In the genomic region with DNA sequence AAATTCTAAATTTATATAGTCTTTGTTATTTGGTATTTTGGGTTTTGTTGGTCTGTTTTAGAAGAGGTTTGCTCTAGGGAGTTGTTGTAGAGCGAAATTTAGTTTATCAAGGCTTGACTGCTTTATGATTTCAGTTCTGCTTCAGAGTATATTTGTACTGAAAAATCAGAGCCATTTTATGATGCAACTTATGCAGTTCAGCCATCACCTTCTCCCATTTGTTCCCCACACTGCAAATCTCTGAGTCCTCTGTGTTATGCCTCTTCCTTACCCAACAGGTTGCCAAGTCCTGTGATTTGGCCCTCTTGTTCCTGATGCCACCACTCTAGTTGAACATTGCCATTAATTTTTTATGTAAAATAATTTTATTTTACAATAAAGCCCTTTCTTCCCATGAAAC, we compare ENCODE assay signal across 23 cellular contexts.
DNase-seq lines count a peak whose midpoint lies in the region; ATAC-seq and TF ChIP-seq lines count a peak whose summit lies in the region.
"Had no signal": no experiment of that assay in that cellular context is flagged by ENCODE, and none has a peak within 500 bp of the region (broad histone marks: within the 10 kb centered on the region; RNA-seq: fewer than 3 reads in every experiment).

No MANE protein-coding gene starts in this region.

- peaks cover 40% of the 10 kb centered on the region for H3K4me1 Mint-ChIP-seq in GM23338
- H3K4me1 Mint-ChIP-seq in activated naive CD8-positive, alpha-beta T cell (ENCODE audit: low read depth) = peaks cover 76% of the 10 kb centered on the region
- H3K4me1 Mint-ChIP-seq in progenitor cell of endocrine pancreas (ENCODE audit: low read depth) = peaks cover 32% of the 10 kb centered on the region

- H3K9me3 Mint-ChIP-seq in GM23338 (no peaks in the 10 kb centered on the region), progenitor cell of endocrine pancreas (ENCODE audit: low read depth) (no peaks in the 10 kb centered on the region)
- H3K9me3 Mint-ChIP-seq in activated naive CD8-positive, alpha-beta T cell (ENCODE audit: low read depth) = no peaks in the 10 kb centered on the region
- H3K9me3 Mint-ChIP-seq: CD4-positive, CD25-positive, alpha-beta regulatory T cell had no signal

- peak; percentile 30 for DNase-seq in activated CD8-positive, alpha-beta memory T cell treated with anti-CD3 and anti-CD28 coated beads, Interleukin-2, amount 50 U/mL, for 48 hours
- DNase-seq in activated CD8-positive, alpha-beta memory T cell treated with anti-CD3 and anti-CD28 coated beads for 24 hours = no peak
- DNase-seq in GM23338 (ENCODE audit: low spot score) (no peak), progenitor cell of endocrine pancreas (ENCODE audit: low spot score, unreplicated experiment) (no peak), GOT3 (lab: John Stamatoyannopoulos, UW) (no peak), SHP77 (lab: John Stamatoyannopoulos, UW) (no peak)
- DNase-seq: CD4-positive, CD25-positive, alpha-beta regulatory T cell; DMS153; effector CD4-positive, alpha-beta T cell; esophagus squamous epithelium; GDM1; KBM-7; kidney; NCI-H1694; NCI-H748 treated with DMSO at 0.1 percent for 48 hours; PC-9; right cardiac atrium; stimulated activated CD4-positive, alpha-beta T cell treated with anti-CD3 and anti-CD28 coated beads, Interleukin-15, amount 100 ng/mL, for 24 hours; T-helper 9 cell had no signal

- no peaks in the 10 kb centered on the region; the same call in 1 of the 2 replicates for H3F3A ChIP-seq in GM23338 (replicated peaks; ENCODE audit: low read depth)

- H3K27me3 ChIP-seq in GM23338 (ENCODE audit: insufficient read depth) = no peaks in the 10 kb centered on the region
- H3K27me3 ChIP-seq: esophagus squamous epithelium, SJSA1, vagina had no signal

- H3K79me2 ChIP-seq in GM23338 (replicated peaks; ENCODE audit: insufficient read depth) = peaks cover 90% of the 10 kb centered on the region

- H3K36me3 Mint-ChIP-seq in GM23338 (ENCODE audit: low read depth) (no peaks in the 10 kb centered on the region), progenitor cell of endocrine pancreas (ENCODE audit: insufficient read depth) (no peaks in the 10 kb centered on the region)
- H3K36me3 Mint-ChIP-seq in activated naive CD8-positive, alpha-beta T cell = no peaks in the 10 kb centered on the region

- H3K4me3 ChIP-seq in GM23338 = no peak overlapping the region
- H3K4me3 ChIP-seq: esophagus squamous epithelium, PC-9, SJSA1, vagina had no signal

- H3K4me1 ChIP-seq in GM23338 (ENCODE audit: insufficient read depth) = peaks cover 17% of the 10 kb centered on the region

- H3K27ac Mint-ChIP-seq in GM23338 (peak overlapping the region; percentile 54), progenitor cell of endocrine pancreas (peak overlapping the region; percentile 57)
- H3K27ac Mint-ChIP-seq in activated naive CD8-positive, alpha-beta T cell = peak overlapping the region; percentile 58
- H3K27ac Mint-ChIP-seq: CD4-positive, CD25-positive, alpha-beta regulatory T cell had no signal

- no peak overlapping the region for H2AFZ ChIP-seq in GM23338
- H2AFZ ChIP-seq: PC-9 had no signal

- ATAC-seq in GM23338 (no peak), HG02938 (IDR thresholded peaks at IDR 0.05; ENCODE audit: unreplicated experiment) (no peak)
- ATAC-seq: right cardiac atrium had no signal

- H3K4me3 Mint-ChIP-seq in GM23338 = no peak overlapping the region
- H3K4me3 Mint-ChIP-seq in activated naive CD8-positive, alpha-beta T cell = no peak overlapping the region
- H3K4me3 Mint-ChIP-seq in progenitor cell of endocrine pancreas (ENCODE audit: low read depth) = no peak overlapping the region
- H3K4me3 Mint-ChIP-seq: CD4-positive, CD25-positive, alpha-beta regulatory T cell had no signal

- no peak overlapping the region for H3K27ac ChIP-seq in GM23338 (ENCODE audit: low read depth)
- H3K27ac ChIP-seq: esophagus squamous epithelium, PC-9, SJSA1, vagina had no signal

- TF ChIP-seq CTCF in GM23338 (conservative IDR thresholded peaks at IDR 0.05; ENCODE audit: low read depth in 2 of 2) = no peak
- TF ChIP-seq CTCF in progenitor cell of endocrine pancreas (IDR thresholded peaks at IDR 0.05; ENCODE audit: unreplicated experiment) = no peak

- no peaks in the 10 kb centered on the region for H3K36me3 ChIP-seq in GM23338 (ENCODE audit: insufficient read depth)
- H3K36me3 ChIP-seq: esophagus squamous epithelium, SJSA1, vagina had no signal

- no peaks in the 10 kb centered on the region for H3K9me2 ChIP-seq in GM23338 (ENCODE audit: insufficient read depth)

- H3K27me3 Mint-ChIP-seq in GM23338 (ENCODE audit: insufficient read depth, low read depth, poor library complexity) (no peaks in the 10 kb centered on the region), progenitor cell of endocrine pancreas (no peaks in the 10 kb centered on the region)
- H3K27me3 Mint-ChIP-seq in activated naive CD8-positive, alpha-beta T cell = no peaks in the 10 kb centered on the region
- H3K27me3 Mint-ChIP-seq: CD4-positive, CD25-positive, alpha-beta regulatory T cell had no signal

- no peak overlapping the region for H3K4me2 ChIP-seq in GM23338
- H3K4me2 ChIP-seq: PC-9 had no signal

- H4K20me1 ChIP-seq in GM23338 (replicated peaks; ENCODE audit: insufficient read depth) = peaks cover 30% of the 10 kb centered on the region

TF ChIP-seq in GM23338, 12 proteins besides CTCF, POLR2A, EP300 and RAD21:
- TF ChIP-seq EZH2 (IDR thresholded peaks at IDR 0.05; ENCODE audit: low read depth, unreplicated experiment) = no peak
